8 cellular contexts compared by ENCODE assay signal in the genomic region with DNA sequence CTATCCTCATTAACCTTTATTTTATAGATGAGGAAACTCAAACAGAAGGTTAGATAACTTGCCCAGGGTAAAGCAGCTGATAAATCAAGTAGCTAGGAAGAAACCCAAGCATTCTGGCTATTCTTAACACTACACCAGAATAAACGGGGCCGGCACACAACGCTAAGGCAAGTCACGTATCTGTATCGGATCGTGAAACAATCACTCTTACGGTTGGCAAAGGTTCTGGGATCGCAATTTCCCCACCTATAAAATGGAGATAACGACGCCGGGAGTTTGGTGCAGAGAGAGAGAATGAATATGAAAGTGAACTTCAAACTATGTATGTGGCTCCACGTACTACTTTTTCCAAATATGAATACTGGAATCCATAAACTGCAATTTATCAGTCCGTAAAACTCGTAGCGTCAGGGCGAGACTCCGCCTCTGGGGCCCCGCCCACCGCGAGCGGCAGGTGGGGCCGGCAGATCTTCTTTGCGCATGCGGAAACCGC. TPM values are rescaled to one million over a fixed set of nuclear protein-coding genes. Genes with fewer than 3 reads are reported as not detected.
DNase-seq lines count a peak whose midpoint lies in the region; ATAC-seq and TF ChIP-seq lines count a peak whose summit lies in the region.

No MANE protein-coding gene starts in this region.

- H3K23ac ChIP-seq in IMR-90 (ENCODE audit: low read depth, low read length): peak overlapping the region; percentile 15; the same call in 1 of the 2 replicates

- TF ChIP-seq RAD21 in IMR-90 (IDR thresholded peaks at IDR 0.05; ENCODE audit: low read length): no peak

- no TSS peak for BruUV-seq in IMR-90 (replicated peaks; lab: Mats Ljungman, UMichigan)

- H3K9ac ChIP-seq in IMR-90 (ENCODE audit: low read depth, low read length): peak overlapping the region; percentile 65

- no peak overlapping the region for H2BK20ac ChIP-seq in IMR-90 (ENCODE audit: low read depth, low read length)

- H2AK9ac ChIP-seq in IMR-90 (replicated peaks; ENCODE audit: low read depth, low read length, poor library complexity): no peak overlapping the region

- H3K27ac Mint-ChIP-seq in activated naive CD4-positive, alpha-beta T cell treated with anti-CD3 and anti-CD28 coated beads, Interleukin-2, amount 50 U/mL, for 24 hours: peak overlapping the region; percentile 98

- no CpG with 5 or more reads among the region's 25 CpGs for WGBS in IMR-90 (ENCODE audit: extremely low coverage in 2 of 2, insufficient read length in 1 of 2), 2 experiments
- WGBS in psoas muscle, 3 donors: 0 to 1% (median 0%) methylated on average over 25 of the region's 25 CpGs
- WGBS in urinary bladder: under 1% methylated on average over 25 of the region's 25 CpGs

- H3K36me3 ChIP-seq in IMR-90 (ENCODE audit: control insufficient read depth, insufficient read depth, low read length): 0 out of 2 replicates have a peak, but pooled peaks cover 1% of the 10 kb centered on the region
- H3K36me3 ChIP-seq in psoas muscle (ENCODE audit: insufficient read depth in 1 of 2, low read depth in 1 of 2): peaks cover 0 to 16% of the 10 kb centered on the region in 2 donors
- no peaks in the 10 kb centered on the region for H3K36me3 ChIP-seq in urinary bladder (ENCODE audit: insufficient read depth)

- peak overlapping the region; percentile 7; the same call in 1 of the 2 replicates for H3K56ac ChIP-seq in IMR-90 (ENCODE audit: extremely low read depth, insufficient read depth, low read length)

- TF ChIP-seq CTCF in IMR-90 (conservative IDR thresholded peaks at IDR 0.05; ENCODE audit: low read depth, low read length): no peak
- no peak for TF ChIP-seq CTCF in psoas muscle (IDR thresholded peaks at IDR 0.05)

- DNase-seq in DMS79 treated with DMSO at 0.1 percent for 48 hours (lab: John Stamatoyannopoulos, UW) (peak; percentile 91), IMR-90 (peak; percentile 83), SK-MEL-5 (ENCODE audit: low read depth, low spot score) (peak; percentile 90), left cardiac atrium (peak; percentile 93), psoas muscle (peak; percentile 89 to 96)

- peaks cover 45% of the 10 kb centered on the region for H3K4me1 Mint-ChIP-seq in activated naive CD4-positive, alpha-beta T cell treated with anti-CD3 and anti-CD28 coated beads, Interleukin-2, amount 50 U/mL, for 24 hours

- H3K27ac ChIP-seq in IMR-90 (ENCODE audit: insufficient read depth, low read length) (peak overlapping the region; percentile 89), psoas muscle (peak overlapping the region; percentile 98), urinary bladder (ENCODE audit: low read depth) (peak overlapping the region; percentile 95)

- peak overlapping the region; percentile 97 for H3K4me3 Mint-ChIP-seq in activated naive CD4-positive, alpha-beta T cell treated with anti-CD3 and anti-CD28 coated beads, Interleukin-2, amount 50 U/mL, for 24 hours

- dilution Hi-C loops in IMR-90 (cut with HindIII; ENCODE audit: low sequenced_read_pairs, unreplicated experiment): no loop called here

- H3K4me3 ChIP-seq in IMR-90 (ENCODE audit: insufficient read depth, low read depth, low read length) (peak overlapping the region; percentile 57), psoas muscle (peak overlapping the region; percentile 97), urinary bladder (ENCODE audit: low read depth, low read length) (peak overlapping the region; percentile 87)

- H3K18ac ChIP-seq in IMR-90 (ENCODE audit: low read depth, low read length): no peak overlapping the region

- no peak overlapping the region; the same call in 1 of the 2 replicates for H3K4ac ChIP-seq in IMR-90 (ENCODE audit: low read depth, low read length)

- H3K9me3 ChIP-seq in IMR-90 (ENCODE audit: control insufficient read depth, insufficient read depth, low read length): no peaks in the 10 kb centered on the region
- H3K9me3 ChIP-seq in psoas muscle: no peaks in the 10 kb centered on the region

- H4K8ac ChIP-seq in IMR-90 (ENCODE audit: low read depth in 2 of 2, low read length in 2 of 2): peak overlapping the region; percentile 70 to 83

- H3K36me3 Mint-ChIP-seq in activated naive CD4-positive, alpha-beta T cell treated with anti-CD3 and anti-CD28 coated beads, Interleukin-2, amount 50 U/mL, for 24 hours: peaks cover 7% of the 10 kb centered on the region

- intact Hi-C loops in IMR-90 (cut with micrococcal nuclease) (loop anchor here (5.0 kb wide), 3 partner anchors 35 to 140 kb away; a partner anchor contains a TSS), left cardiac atrium (cut with DNase I) (no loop called here), psoas muscle (cut with DNase I) (loop anchor here in 1 of 2 donors (10.0 kb wide), 1 partner anchor 228 kb away; no protein-coding TSS in a partner anchor)

- ATAC-seq in GM21619 (IDR thresholded peaks at IDR 0.05; ENCODE audit: unreplicated experiment) (peak; percentile 88), IMR-90 (ENCODE audit: low read depth) (peak; percentile 95), left cardiac atrium (peak; percentile 10 to 97), psoas muscle (peak; percentile 29 to 94 (median 63))

- H2BK5ac ChIP-seq in IMR-90 (ENCODE audit: low read depth, low read length, poor library complexity, severe bottlenecking): peak overlapping the region; percentile 2

- H2BK15ac ChIP-seq in IMR-90 (ENCODE audit: low read depth, low read length): no peak overlapping the region; the same call in 2 of the 3 replicates

- POLR2A ChIA-PET in IMR-90 (lab: Charles Lee; ENCODE audit: unreplicated experiment): interaction anchor here (0.6 kb wide), 1 partner anchor 12 kb away, joined by 3 read pairs; a partner anchor contains a TSS

- CTCF ChIA-PET in IMR-90 (lab: Yijun Ruan, JAX): no interaction called here

- peak overlapping the region; percentile 98; the same call in 1 of the 2 replicates for H2BK120ac ChIP-seq in IMR-90 (ENCODE audit: low read depth, low read length)

- no peaks in the 10 kb centered on the region for H3K27me3 Mint-ChIP-seq in activated naive CD4-positive, alpha-beta T cell treated with anti-CD3 and anti-CD28 coated beads, Interleukin-2, amount 50 U/mL, for 24 hours

- H3K4me2 ChIP-seq in IMR-90 (ENCODE audit: low read depth, low read length): peak overlapping the region; percentile 93

- no peaks in the 10 kb centered on the region for H3K9me3 Mint-ChIP-seq in activated naive CD4-positive, alpha-beta T cell treated with anti-CD3 and anti-CD28 coated beads, Interleukin-2, amount 50 U/mL, for 24 hours

- H4K20me1 ChIP-seq in IMR-90 (ENCODE audit: insufficient read depth, low read length): peaks cover 10% of the 10 kb centered on the region

- TF ChIP-seq POLR2A in IMR-90 (IDR thresholded peaks at IDR 0.05; ENCODE audit: low read depth, low read length): no peak

- H3K27me3 ChIP-seq in IMR-90 (ENCODE audit: control insufficient read depth, insufficient read depth, low read length) (peaks cover 1% of the 10 kb centered on the region; the same call in 1 of the 2 replicates), psoas muscle (ENCODE audit: insufficient read depth in 3 of 3, low read length in 2 of 3) (no peaks in the 10 kb centered on the region)

- no peak overlapping the region; the same call in 1 of the 2 replicates for H4K91ac ChIP-seq in IMR-90 (ENCODE audit: insufficient read depth, low read depth, low read length)

- in situ Hi-C loops in IMR-90 (cut with MboI; ENCODE audit: low sequenced_read_pairs) (no loop called here), SK-MEL-5 (cut with HindIII; ENCODE audit: low pct_unique_long_range_greater_than_20kb, low sequenced_read_pairs) (no loop called here)

- H3K14ac ChIP-seq in IMR-90 (replicated peaks; ENCODE audit: low read depth, low read length): peak overlapping the region; percentile 23; the same call in 1 of the 2 replicates

- H3K4me1 ChIP-seq in IMR-90 (ENCODE audit: control insufficient read depth, insufficient read depth, low read length): peaks cover 2% of the 10 kb centered on the region; the same call in 1 of the 2 replicates
- H3K4me1 ChIP-seq in psoas muscle: peaks cover 35% of the 10 kb centered on the region
- no peaks in the 10 kb centered on the region for H3K4me1 ChIP-seq in urinary bladder (ENCODE audit: insufficient read depth)

- H2AFZ ChIP-seq in IMR-90 (replicated peaks; ENCODE audit: low read length, poor library complexity): peak overlapping the region; percentile 96

- 0 out of 2 replicates have a peak, but pooled peaks cover 3% of the 10 kb centered on the region for H3K9me1 ChIP-seq in IMR-90 (ENCODE audit: insufficient read depth, low read length)

- H2AK5ac ChIP-seq in IMR-90 (ENCODE audit: low read depth, low read length): no peak overlapping the region

- H3K79me1 ChIP-seq in IMR-90 (ENCODE audit: low read depth in 1 of 2, low read length in 2 of 2): peaks cover 8 to 23% of the 10 kb centered on the region in 2 experiments

- H4K5ac ChIP-seq in IMR-90 (ENCODE audit: low read depth, low read length): peak overlapping the region; percentile 72; the same call in 1 of the 2 replicates

RNA-seq across cellular contexts. Expression of a gene that starts 0.3 kb away (rescaled TPM):
- total RNA-seq in IMR-90 (2012; rRNA removed) (66.7 and 75.1 TPM in 2 replicates), left cardiac atrium (10 to 100 TPM; 32.2 to 43.6 TPM), psoas muscle (10 to 100 TPM; 40.1 to 92.1 (median 60.3) TPM), urinary bladder (83.3 TPM)
- polyA plus RNA-seq in IMR-90 (2012; rRNA removed) (39.1 and 45.7 TPM in 2 replicates), psoas muscle (10 to 100 TPM; 25.4 to 38.7 (median 27.5) TPM), urinary bladder (33.0 TPM)
- polyA plus RNA-seq in IMR-90 (2012; cell fraction: cytosol; rRNA removed): 10.4 and 30.9 TPM in 2 replicates
- 9.0 and 32.7 TPM in 2 replicates for polyA plus RNA-seq in IMR-90 (2012; cell fraction: nucleus; rRNA removed; ENCODE audit: low replicate concordance)
- 35.0 and 44.7 TPM in 2 replicates for total RNA-seq in SK-MEL-5 (2014; rRNA removed; shearing (Covaris generic))
- 30.6 and 30.9 TPM in 2 replicates for polyA plus RNA-seq in SK-MEL-5 (2015; cell fraction: cytosol; rRNA removed)
- polyA plus RNA-seq in SK-MEL-5 (2015; cell fraction: nucleus; rRNA removed): 51.4 and 103 TPM in 2 replicates

RNA-seq across cellular contexts. Expression of a gene that starts 12.1 kb away (rescaled TPM):
- total RNA-seq in IMR-90 (2012; rRNA removed): 12.5 and 17.5 TPM in 2 replicates
- 6.9 and 7.6 TPM in 2 replicates for polyA plus RNA-seq in IMR-90 (2012; rRNA removed)
- polyA plus RNA-seq in IMR-90 (2012; cell fraction: cytosol; rRNA removed): 2.6 and 3.5 TPM in 2 replicates
- polyA plus RNA-seq in IMR-90 (2012; cell fraction: nucleus; rRNA removed; ENCODE audit: low replicate concordance): 2.4 and 5.6 TPM in 2 replicates
- 23.3 and 25.0 TPM in 2 replicates for total RNA-seq in SK-MEL-5 (2014; rRNA removed; shearing (Covaris generic))
- 17.7 and 25.0 TPM in 2 replicates for polyA plus RNA-seq in SK-MEL-5 (2015; cell fraction: cytosol; rRNA removed)
- polyA plus RNA-seq in SK-MEL-5 (2015; cell fraction: nucleus; rRNA removed): 10.4 and 14.5 TPM in 2 replicates
- 1 to 10 TPM; 9.2 to 9.7 TPM for total RNA-seq in left cardiac atrium
- total RNA-seq in psoas muscle: 1 to 10 TPM; 4.3 to 8.1 (median 5.9) TPM
- polyA plus RNA-seq in psoas muscle: 10 to 100 TPM in 1 of 3 donors, 1 to 10 TPM in 2; 5.6 to 13.6 (median 9.6) TPM
- total RNA-seq in urinary bladder: 25.8 TPM
- polyA plus RNA-seq in urinary bladder: 11.3 TPM

RNA-seq across cellular contexts. Expression of a gene that starts 54.7 kb away (rescaled TPM):
- total RNA-seq in IMR-90 (2012; rRNA removed) (not detected in 2 replicates), left cardiac atrium (not detected), psoas muscle (not detected), urinary bladder (not detected)
- polyA plus RNA-seq in IMR-90 (2012; rRNA removed) (not detected in 2 replicates), psoas muscle (not detected), urinary bladder (not detected)
- polyA plus RNA-seq in IMR-90 (2012; cell fraction: cytosol; rRNA removed): not detected in 2 replicates
- not detected in 2 replicates for polyA plus RNA-seq in IMR-90 (2012; cell fraction: nucleus; rRNA removed; ENCODE audit: low replicate concordance)
- not detected in 2 replicates for total RNA-seq in SK-MEL-5 (2014; rRNA removed; shearing (Covaris generic))
- polyA plus RNA-seq in SK-MEL-5 (2015; cell fraction: cytosol; rRNA removed): not detected in 2 replicates
- not detected in 2 replicates for polyA plus RNA-seq in SK-MEL-5 (2015; cell fraction: nucleus; rRNA removed)

Comparison
In these comparisons a context has a peak if more than half of its experiments do, and no peak if none do; other contexts are left out.
1. Peak in every context shown above with its lines: DNase-seq, ATAC-seq, H3K4me3 ChIP-seq and H3K27ac ChIP-seq.